ENCODE assay signal across 9 cellular contexts in genomic region chr19:47417746-47418594, GRCh38. TPM values are rescaled to one million over a fixed set of nuclear protein-coding genes. Genes with fewer than 3 reads are reported as not detected.
DNase-seq lines count a peak whose midpoint lies in the region; ATAC-seq and TF ChIP-seq lines count a peak whose summit lies in the region.
"Had no signal": no experiment of that assay in that cellular context is flagged by ENCODE, and none has a peak within 500 bp of the region (broad histone marks: within the 10 kb centered on the region; RNA-seq: fewer than 3 reads in every experiment).

No MANE protein-coding gene starts in this region.

- H3K79me1 ChIP-seq in mesenchymal stem cell (replicated peaks; ENCODE audit: low read length, poor library complexity, severe bottlenecking), result no peaks in the 10 kb centered on the region

- peak overlapping the region; percentile 63 for H3K4me3 Mint-ChIP-seq in MCF 10A (ENCODE audit: unreplicated experiment)

- intact Hi-C loops in Right ventricle myocardium inferior (cut with DNase I), result no loop called here
- intact Hi-C loops in MCF 10A (cut with micrococcal nuclease), result no loop called here
- intact Hi-C loops in uterus (cut with DNase I; ENCODE audit: low total_unique reads), result no loop called here

- H3K18ac ChIP-seq in mesenchymal stem cell (ENCODE audit: low read depth in 1 of 2, low read length in 2 of 2), result no peak overlapping the region

- peak overlapping the region; percentile 68 for H3K4me2 ChIP-seq in mesenchymal stem cell (ENCODE audit: low read length, poor library complexity, severe bottlenecking)

- no peak overlapping the region for H2BK5ac ChIP-seq in mesenchymal stem cell (ENCODE audit: low read depth, low read length, poor library complexity, severe bottlenecking)

- no peak overlapping the region for H4K8ac ChIP-seq in mesenchymal stem cell (ENCODE audit: low read length)

- no peaks in the 10 kb centered on the region for H3K36me3 Mint-ChIP-seq in MCF 10A (ENCODE audit: insufficient read depth, unreplicated experiment)

- peaks cover 0 to 29% of the 10 kb centered on the region in 2 donors for H3K4me1 ChIP-seq in right atrium auricular region
- peaks cover 15% of the 10 kb centered on the region for H3K4me1 ChIP-seq in mesenchymal stem cell (ENCODE audit: control insufficient read depth, insufficient read depth, low read depth, low read length)
- peaks cover 0 to 10% of the 10 kb centered on the region in 2 donors for H3K4me1 ChIP-seq in uterus

- TF ChIP-seq CTCF in right atrium auricular region (IDR thresholded peaks at IDR 0.05) (no peak), MCF 10A (IDR thresholded peaks at IDR 0.05; ENCODE audit: unreplicated experiment) (no peak), uterus (IDR thresholded peaks at IDR 0.05) (no peak)

- no peak overlapping the region for H2AFZ ChIP-seq in mesenchymal stem cell (ENCODE audit: low read depth, low read length)

- no peak overlapping the region for H3K27ac Mint-ChIP-seq in MCF 10A (ENCODE audit: low read depth, unreplicated experiment)

- H3K27me3 Mint-ChIP-seq in MCF 10A (ENCODE audit: insufficient read depth, unreplicated experiment), result peaks cover 71% of the 10 kb centered on the region

- WGBS in mesenchymal stem cell, result 10% methylated on average over 29 of the region's 29 CpGs

- POLR2A ChIA-PET in MCF 10A (lab: Yijun Ruan, JAX), result interaction anchor here (0.6 to 0.7 kb wide), 3 partner anchors 123 to 388 kb away, joined by 3 read pairs; no protein-coding TSS in a partner anchor

- H3K9ac ChIP-seq in mesenchymal stem cell (ENCODE audit: low read length), result peak overlapping the region; percentile 75

- no peak for ATAC-seq in Right ventricle myocardium inferior

- peak overlapping the region in 1 of 2 experiments; percentile 12 for H3K14ac ChIP-seq in mesenchymal stem cell (ENCODE audit: low read length in 2 of 2)

- TF ChIP-seq POLR2A in uterus (IDR thresholded peaks at IDR 0.05), result no peak

- BruUV-seq in MCF 10A (replicated peaks; lab: Mats Ljungman, UMichigan), result no TSS peak

- H2AK5ac ChIP-seq in mesenchymal stem cell (ENCODE audit: low read length, severe bottlenecking), result no peak overlapping the region

- no peak overlapping the region for H3K4ac ChIP-seq in mesenchymal stem cell (ENCODE audit: low read depth in 1 of 2, low read length in 2 of 2)

- H3K9me3 ChIP-seq in right atrium auricular region (no peaks in the 10 kb centered on the region), mesenchymal stem cell (ENCODE audit: control insufficient read depth, low read length) (no peaks in the 10 kb centered on the region), uterus (no peaks in the 10 kb centered on the region)

- H2BK12ac ChIP-seq in mesenchymal stem cell (ENCODE audit: low read length in 2 of 2), result no peak overlapping the region

- H2BK120ac ChIP-seq in mesenchymal stem cell (ENCODE audit: low read depth, low read length), result no peak overlapping the region

- H3K4me3 ChIP-seq in right atrium auricular region (peak overlapping the region; percentile 47 to 57), mesenchymal stem cell (ENCODE audit: insufficient read depth in 1 of 2, low read depth in 1 of 2, low read length in 2 of 2) (peak overlapping the region in 1 of 2 experiments; percentile 77), uterus (peak overlapping the region; percentile 50 to 67)

- peaks cover 32% of the 10 kb centered on the region for H3K4me1 Mint-ChIP-seq in MCF 10A (ENCODE audit: insufficient read depth, unreplicated experiment)

- peak overlapping the region; percentile 18 for H4K91ac ChIP-seq in mesenchymal stem cell (ENCODE audit: low read length)

- no peak overlapping the region for H3K23ac ChIP-seq in mesenchymal stem cell (ENCODE audit: low read length in 2 of 2)

- DNase-seq in right atrium auricular region (ENCODE audit: low spot score) (no peak), Right ventricle myocardium inferior (ENCODE audit: missing footprints) (no peak), MCF 10A (ENCODE audit: unreplicated experiment) (no peak), mesenchymal stem cell (no peak), uterus (no peak), DMS79 treated with DMSO at 0.1 percent for 48 hours (lab: John Stamatoyannopoulos, UW) (no peak), midbrain (lab: John Stamatoyannopoulos, UW) (no peak), SKM-1 treated with dmso at 0.1 percent for 144 hours (lab: John Stamatoyannopoulos, UW; ENCODE audit: unreplicated experiment) (no peak)
- DNase-seq: NCI-H1694 treated with DMSO at 0.1 percent for 48 hours had no signal

- H3K9me3 Mint-ChIP-seq in MCF 10A (ENCODE audit: unreplicated experiment), result no peaks in the 10 kb centered on the region

- H3K36me3 ChIP-seq in right atrium auricular region (no peaks in the 10 kb centered on the region), mesenchymal stem cell (ENCODE audit: control insufficient read depth in 1 of 2, insufficient read depth in 2 of 2, low read depth in 1 of 2, low read length in 2 of 2) (peaks cover 7 to 12% of the 10 kb centered on the region in 2 experiments), uterus (no peaks in the 10 kb centered on the region)

- peak overlapping the region; percentile 9 for H2BK15ac ChIP-seq in mesenchymal stem cell (ENCODE audit: low read depth, poor library complexity, severe bottlenecking)

- peaks cover 19 to 32% of the 10 kb centered on the region in 2 donors for H3K27me3 ChIP-seq in right atrium auricular region
- H3K27me3 ChIP-seq in mesenchymal stem cell (ENCODE audit: control insufficient read depth in 1 of 2, insufficient read depth in 1 of 2, low read length in 2 of 2), result peaks cover 50 to 71% of the 10 kb centered on the region in 2 experiments
- H3K27me3 ChIP-seq in uterus, result no peaks in the 10 kb centered on the region

- H3K27ac ChIP-seq in right atrium auricular region, result no peak overlapping the region
- H3K27ac ChIP-seq in mesenchymal stem cell (ENCODE audit: low read length, poor library complexity, severe bottlenecking), result no peak overlapping the region
- peak overlapping the region; percentile 68 to 91 for H3K27ac ChIP-seq in uterus

- CTCF ChIA-PET in MCF 10A (lab: Yijun Ruan, JAX), result interaction anchor here (0.6 to 3.2 kb wide), 3 partner anchors 10 to 26 kb away, joined by 3 to 18 read pairs (median 3); no protein-coding TSS in a partner anchor

RNA-seq across cellular contexts. Expression of gene MEIS3, which starts 1.4 kb away (rescaled TPM):
- total RNA-seq in right atrium auricular region (1 to 10 TPM; 6.3 to 9.2 TPM), Right ventricle myocardium inferior (3.8 TPM), MCF 10A (2022) (6.6 and 11.2 TPM in 2 replicates), uterus (100 to 1,000 TPM in 1 of 4 donors, 10 to 100 TPM in 3; 28.9 to 133 (median 75.0) TPM)
- 44.6 TPM for polyA plus RNA-seq in mesenchymal stem cell (2013, experiment 1 of 2)
- 40.4 TPM for polyA plus RNA-seq in mesenchymal stem cell (2013, experiment 2 of 2)

RNA-seq across cellular contexts. Expression of gene SLC8A2, which starts 53.7 kb away (rescaled TPM):
- total RNA-seq in right atrium auricular region, result under 1 TPM; 0.28 to 0.37 TPM
- 0.46 TPM for total RNA-seq in Right ventricle myocardium inferior
- total RNA-seq in MCF 10A (2022), result 0.54 TPM in 1 of 2 replicates, not detected in the other
- 0.06 TPM for polyA plus RNA-seq in mesenchymal stem cell (2013, experiment 1 of 2)
- polyA plus RNA-seq in mesenchymal stem cell (2013, experiment 2 of 2), result 0.07 TPM
- 10 to 100 TPM in 2 of 4 donors, 1 to 10 TPM in 2; 3.4 to 17.8 (median 11.0) TPM for total RNA-seq in uterus

Comparison
In these comparisons a context has a peak if more than half of its experiments do, and no peak if none do; other contexts are left out.
1. H3K27ac ChIP-seq: peak in uterus (2 of 2); none in right atrium auricular region (0 of 2) and mesenchymal stem cell (single experiment).